In the genomic region with DNA sequence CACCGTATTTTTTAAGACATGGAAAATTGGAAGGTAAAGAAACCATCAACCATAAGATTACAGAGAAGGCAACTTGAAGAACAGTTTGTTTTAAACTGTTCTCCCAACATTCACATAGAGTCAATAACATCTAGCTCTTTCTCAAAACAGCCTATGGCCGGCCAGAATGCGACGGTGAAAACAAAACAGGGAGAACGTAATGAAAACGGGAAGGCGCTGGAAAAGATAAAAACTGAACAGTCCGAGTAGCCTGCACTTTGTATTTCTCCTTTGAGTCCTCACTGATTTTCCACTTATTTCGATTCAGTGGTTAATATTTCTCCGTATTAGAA, we compare ENCODE assay signal across 8 cellular contexts. TPM values are rescaled to one million over a fixed set of nuclear protein-coding genes. Genes with fewer than 3 reads are reported as not detected.
DNase-seq lines count a peak whose midpoint lies in the region; ATAC-seq and TF ChIP-seq lines count a peak whose summit lies in the region.

No MANE protein-coding gene starts in this region.

- H3K4me3 ChIP-seq in NB4 (ENCODE audit: low read depth, low read length), result peak overlapping the region; percentile 98
- peak overlapping the region; percentile 96 to 100 for H3K4me3 ChIP-seq in duodenal mucosa (ENCODE audit: low read depth in 1 of 2, low read length in 2 of 2)

- no peak for TF ChIP-seq POLR2A in NB4 (IDR thresholded peaks at IDR 0.05; ENCODE audit: extremely low read depth, insufficient read length)

- no peaks in the 10 kb centered on the region for H3K9me3 Mint-ChIP-seq in natural killer cell treated with Interleukin-12 subunit alpha and Interleukin-12 subunit beta and Interleukin-15 and Interleukin-18, amount 100 ng/mL, for 72 hours

- peak overlapping the region; percentile 87 to 98 for H3K9ac ChIP-seq in duodenal mucosa (ENCODE audit: low read depth in 1 of 2, low read length in 2 of 2)

- no peak for TF ChIP-seq CTCF in C4-2B (conservative IDR thresholded peaks at IDR 0.05)
- no peak for TF ChIP-seq CTCF in NB4 (IDR thresholded peaks at IDR 0.05; ENCODE audit: low read depth, low read length)

- H3K4me3 Mint-ChIP-seq in natural killer cell treated with Interleukin-12 subunit alpha and Interleukin-12 subunit beta and Interleukin-15 and Interleukin-18, amount 100 ng/mL, for 72 hours, result peak overlapping the region; percentile 94

- DNase-seq in NB4 (ENCODE audit: low read depth) (no peak), NCI-H2196 treated with DMSO at 0.1 percent for 48 hours (lab: John Stamatoyannopoulos, UW; ENCODE audit: unreplicated experiment) (no peak), glomerular visceral epithelial cell (ENCODE audit: extremely low spot score) (no peak)
- DNase-seq in natural killer cell treated with Interleukin-12 subunit alpha and Interleukin-12 subunit beta and Interleukin-15 and Interleukin-18, amount 100 ng/mL, for 72 hours (ENCODE audit: low spot score), result no peak

- H3K36me3 Mint-ChIP-seq in natural killer cell treated with Interleukin-12 subunit alpha and Interleukin-12 subunit beta and Interleukin-15 and Interleukin-18, amount 100 ng/mL, for 72 hours, result no peaks in the 10 kb centered on the region

- H3K27me3 ChIP-seq in duodenal mucosa (ENCODE audit: control insufficient read depth in 1 of 2, insufficient read depth in 2 of 2, low read length in 2 of 2), result no peaks in the 10 kb centered on the region

- H3K27me3 Mint-ChIP-seq in natural killer cell treated with Interleukin-12 subunit alpha and Interleukin-12 subunit beta and Interleukin-15 and Interleukin-18, amount 100 ng/mL, for 72 hours, result peaks cover 0 to 3% of the 10 kb centered on the region in 2 donors

- no peaks in the 10 kb centered on the region for H3K36me3 ChIP-seq in duodenal mucosa (ENCODE audit: control insufficient read depth in 1 of 2, insufficient read depth in 2 of 2, low read length in 2 of 2)

- peak overlapping the region; percentile 70 to 88 for H3K27ac Mint-ChIP-seq in natural killer cell treated with Interleukin-12 subunit alpha and Interleukin-12 subunit beta and Interleukin-15 and Interleukin-18, amount 100 ng/mL, for 72 hours

- H3K4me1 Mint-ChIP-seq in natural killer cell treated with Interleukin-12 subunit alpha and Interleukin-12 subunit beta and Interleukin-15 and Interleukin-18, amount 100 ng/mL, for 72 hours (ENCODE audit: low read depth in 2 of 2), result peaks cover 12 to 14% of the 10 kb centered on the region in 2 donors

- no peaks in the 10 kb centered on the region for H3K9me3 ChIP-seq in duodenal mucosa (ENCODE audit: control insufficient read depth in 1 of 2, low read length in 2 of 2)

- H3K27ac ChIP-seq in C4-2B (peak overlapping the region; percentile 74), duodenal mucosa (ENCODE audit: low read depth, low read length) (no peak overlapping the region)

- ATAC-seq in natural killer cell treated with Interleukin-12 subunit alpha and Interleukin-12 subunit beta and Interleukin-15 and Interleukin-18, amount 100 ng/mL, for 72 hours, result no peak
- no peak for ATAC-seq in GM19328 (IDR thresholded peaks at IDR 0.05; ENCODE audit: unreplicated experiment)
- ATAC-seq in GM21447 (IDR thresholded peaks at IDR 0.05; ENCODE audit: unreplicated experiment), result no peak

- peaks cover 8 to 10% of the 10 kb centered on the region in 2 donors for H3K4me1 ChIP-seq in duodenal mucosa (ENCODE audit: control insufficient read depth in 1 of 2, insufficient read depth in 2 of 2, low read length in 2 of 2)

RNA-seq across cellular contexts. Expression of gene MICU1, which starts 0.6 kb away (rescaled TPM):
- total RNA-seq in natural killer cell treated with Interleukin-12 subunit alpha and Interleukin-12 subunit beta and Interleukin-15 and Interleukin-18, amount 100 ng/mL, for 72 hours, result 10 to 100 TPM; 40.8 to 43.0 TPM
